8 cellular contexts compared by ENCODE assay signal in genomic region chr4:157128395-157128794, GRCh38. TPM values are rescaled to one million over a fixed set of nuclear protein-coding genes. Genes with fewer than 3 reads are reported as not detected.
DNase-seq lines count a peak whose midpoint lies in the region; ATAC-seq, FAIRE-seq and TF ChIP-seq lines count a peak whose summit lies in the region.

No MANE protein-coding gene starts in this region.

- no peaks in the 10 kb centered on the region for H3K36me3 Mint-ChIP-seq in astrocyte (ENCODE audit: low read depth, unreplicated experiment)

- H3K36me3 ChIP-seq in BJ (ENCODE audit: control insufficient read depth, insufficient read depth, low read length) (no peaks in the 10 kb centered on the region), astrocyte (ENCODE audit: insufficient read depth, low read length) (no peaks in the 10 kb centered on the region), left lung (no peaks in the 10 kb centered on the region)

- H3K79me2 ChIP-seq in astrocyte (ENCODE audit: insufficient read depth, low read length): no peaks in the 10 kb centered on the region

- no peaks in the 10 kb centered on the region for H3K9me3 Mint-ChIP-seq in astrocyte (ENCODE audit: unreplicated experiment)

- H3K27ac Mint-ChIP-seq in astrocyte (ENCODE audit: unreplicated experiment): no peak overlapping the region

- CTCF ChIA-PET in BJ (lab: Yijun Ruan, JAX): interaction anchor here (1.0 to 1.3 kb wide), 4 partner anchors 11 to 654 kb away, joined by 3 to 7 read pairs (median 4); no protein-coding TSS in a partner anchor

- peaks cover 4% of the 10 kb centered on the region for H3K4me1 Mint-ChIP-seq in astrocyte (ENCODE audit: low read depth, unreplicated experiment)

- H3K27ac ChIP-seq in astrocyte (ENCODE audit: low read depth, low read length): no peak overlapping the region
- no peak overlapping the region for H3K27ac ChIP-seq in left lung

- FAIRE-seq in astrocyte (lab: Jason Lieb, UNC): peak; percentile 52

- H3K4me3 Mint-ChIP-seq in astrocyte (ENCODE audit: unreplicated experiment): peak overlapping the region; percentile 42

- no peak overlapping the region for H2AFZ ChIP-seq in astrocyte (ENCODE audit: low read depth, low read length)

- H3K27me3 ChIP-seq in BJ (ENCODE audit: control insufficient read depth, insufficient read depth, low read length) (no peaks in the 10 kb centered on the region), astrocyte (ENCODE audit: insufficient read depth, low read length) (no peaks in the 10 kb centered on the region), left lung (no peaks in the 10 kb centered on the region)

- H3K9ac ChIP-seq in astrocyte (ENCODE audit: low read length): no peak overlapping the region

- H3K4me1 ChIP-seq in astrocyte (ENCODE audit: insufficient read depth, low read length) (no peaks in the 10 kb centered on the region), left lung (no peaks in the 10 kb centered on the region)

- H3K9me3 ChIP-seq in astrocyte (ENCODE audit: insufficient read depth, low read depth, low read length) (no peaks in the 10 kb centered on the region), left lung (no peaks in the 10 kb centered on the region)

- H3K4me3 ChIP-seq in BJ (ENCODE audit: low read depth, low read length): no peak overlapping the region
- no peak overlapping the region for H3K4me3 ChIP-seq in astrocyte (ENCODE audit: insufficient read depth, low read depth, low read length)
- no peak overlapping the region for H3K4me3 ChIP-seq in left lung

- no peaks in the 10 kb centered on the region for H4K20me1 ChIP-seq in astrocyte (ENCODE audit: insufficient read depth, low read length)

- peak; percentile 64 for ATAC-seq in left lung
- ATAC-seq in HG03097 (IDR thresholded peaks at IDR 0.05; ENCODE audit: low FRiP score, unreplicated experiment): no peak
- ATAC-seq in HG02884 (IDR thresholded peaks at IDR 0.05; ENCODE audit: unreplicated experiment): no peak

- DNase-seq in BJ (ENCODE audit: low read depth) (no peak), LoVo (ENCODE audit: low spot score) (peak; percentile 24), astrocyte (ENCODE audit: low read depth) (peak; percentile 39), left lung (no peak), HuH-7.5 (ENCODE audit: low spot score) (no peak)
- DNase-seq in stimulated activated CD4-positive, alpha-beta T cell treated with anti-CD3 and anti-CD28 coated beads, Interleukin-4, amount 100 ng/mL, for 4 hours: no peak

- no peaks in the 10 kb centered on the region for H3K27me3 Mint-ChIP-seq in astrocyte (ENCODE audit: low read depth, unreplicated experiment)

- no peak overlapping the region for H3K4me2 ChIP-seq in astrocyte (ENCODE audit: low read length)

- TF ChIP-seq CTCF in BJ (IDR thresholded peaks at IDR 0.05; ENCODE audit: insufficient read depth, low read depth, low read length) (peak; percentile 60), astrocyte (IDR thresholded peaks at IDR 0.05; ENCODE audit: insufficient read depth, low read depth, low read length) (peak; percentile 56), left lung (IDR thresholded peaks at IDR 0.05) (peak in 1 of 2 donors; percentile 18)

- POLR2A ChIA-PET in BJ (lab: Charles Lee): interaction anchor here (0.8 kb wide), 1 partner anchor 352 kb away, joined by 5 read pairs; no protein-coding TSS in a partner anchor

- intact Hi-C loops in left lung (cut with DNase I): no loop called here

RNA-seq across cellular contexts. Expression of gene GLRB, which starts 52.4 kb away (rescaled TPM):
- polyA plus RNA-seq in BJ (2011; rRNA removed): 4.8 and 9.5 TPM in 2 replicates
- polyA minus RNA-seq in BJ (2011; rRNA and poly(A)+ RNA removed): 4.1 and 4.6 TPM in 2 replicates
- total RNA-seq in astrocyte (5.7 and 6.8 TPM in 2 replicates), left lung (1 to 10 TPM; 4.0 to 7.2 TPM)

Comparison
In these comparisons a context has a peak if more than half of its experiments do, and no peak if none do; other contexts are left out.
1. DNase-seq: peak in LoVo (single experiment) and astrocyte (single experiment); none in BJ (single experiment), left lung (0 of 2), stimulated activated CD4-positive, alpha-beta T cell treated with anti-CD3 and anti-CD28 coated beads, Interleukin-4, amount 100 ng/mL, for 4 hours (0 of 2) and HuH-7.5 (single experiment).